25 cellular contexts compared by ENCODE assay signal in the genomic region with DNA sequence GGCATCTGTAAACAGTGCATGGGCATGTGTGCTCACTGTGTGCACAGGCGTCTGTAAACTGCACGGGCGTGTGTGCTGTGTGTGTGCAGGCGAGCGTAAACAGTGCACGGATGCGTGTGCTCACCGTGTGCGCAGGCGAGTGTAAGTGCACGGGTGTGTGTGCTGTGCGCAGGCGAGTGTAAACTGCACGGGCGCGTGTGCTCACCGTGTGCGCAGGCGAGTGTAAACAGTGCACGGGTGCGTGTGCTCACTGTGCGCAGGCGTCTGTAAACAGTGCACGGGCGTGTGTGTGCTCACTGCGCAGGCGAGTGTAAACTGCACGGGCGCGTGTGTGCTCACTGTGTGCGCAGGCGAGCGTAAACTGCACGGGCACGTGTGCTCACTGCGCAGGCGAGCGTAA. TPM values are rescaled to one million over a fixed set of nuclear protein-coding genes. Genes with fewer than 3 reads are reported as not detected.
"Had no signal": no experiment of that assay in that cellular context is flagged by ENCODE, and none has a peak within 500 bp of the region (broad histone marks: within the 10 kb centered on the region; RNA-seq: fewer than 3 reads in every experiment).

No MANE protein-coding gene starts in this region.

- H3K27ac Mint-ChIP-seq: activated B cell treated with CpG ODN at 0.5 μM for 24 hours; activated CD4-positive, alpha-beta T cell treated with anti-CD3 and anti-CD28 coated beads, Interleukin-2, amount 10 ng/mL, durations not matched to agents 24 days and 14 days; activated CD8-positive, alpha-beta memory T cell treated with anti-CD3 and anti-CD28 coated beads, Interleukin-2, amount 10 ng/mL, durations not matched to agents 7 days and 5 days; activated naive CD4-positive, alpha-beta T cell treated with anti-CD3 and anti-CD28 coated beads, Interleukin-2, amount 50 U/mL, for 24 hours; activated naive CD8-positive, alpha-beta T cell treated with anti-CD3 and anti-CD28 coated beads, Interleukin-2, amount 50 U/mL, for 24 hours; activated T-cell treated with anti-CD3 and anti-CD28 coated beads, Interleukin-2, amount 50 U/mL, for 24 hours; activated T-helper 1 cell treated with anti-CD3 and anti-CD28 coated beads, Interleukin-12 subunit alpha, Interleukin-12 subunit beta, Interleukin-2, Interleukin-4 antibody, amounts not matched to agents 30 ng/mL and 10 ng/mL and 1 ng/mL, durations not matched to agents 14 hours and 24 hours and 36 hours; T-helper 1 cell treated with Interleukin-12 subunit alpha and Interleukin-12 subunit beta and Interleukin-4 antibody, amounts not matched to agents 30 μg/mL and 1 μg/mL, for 36 hours had no signal

- H3K9me3 ChIP-seq: ascending aorta, body of pancreas, MG63, Peyer's patch had no signal

- H3K27ac ChIP-seq: ascending aorta, body of pancreas, Peyer's patch, RWPE1 had no signal

- H3K4me1 Mint-ChIP-seq: activated B cell treated with CpG ODN at 0.5 μM for 24 hours; activated CD4-positive, alpha-beta T cell treated with anti-CD3 and anti-CD28 coated beads, Interleukin-2, amount 10 ng/mL, durations not matched to agents 24 days and 14 days; activated CD8-positive, alpha-beta memory T cell treated with anti-CD3 and anti-CD28 coated beads, Interleukin-2, amount 10 ng/mL, durations not matched to agents 7 days and 5 days; activated naive CD4-positive, alpha-beta T cell treated with anti-CD3 and anti-CD28 coated beads, Interleukin-2, amount 50 U/mL, for 24 hours had no signal

- H3K27me3 Mint-ChIP-seq: activated B cell treated with CpG ODN at 0.5 μM for 24 hours; activated CD4-positive, alpha-beta T cell treated with anti-CD3 and anti-CD28 coated beads, Interleukin-2, amount 10 ng/mL, durations not matched to agents 24 days and 14 days; activated CD8-positive, alpha-beta memory T cell treated with anti-CD3 and anti-CD28 coated beads, Interleukin-2, amount 10 ng/mL, durations not matched to agents 7 days and 5 days; activated naive CD4-positive, alpha-beta T cell treated with anti-CD3 and anti-CD28 coated beads, Interleukin-2, amount 50 U/mL, for 24 hours; activated naive CD8-positive, alpha-beta T cell treated with anti-CD3 and anti-CD28 coated beads, Interleukin-2, amount 50 U/mL, for 24 hours; activated T-cell treated with anti-CD3 and anti-CD28 coated beads, Interleukin-2, amount 50 U/mL, for 24 hours had no signal

- H3K9me3 Mint-ChIP-seq: activated B cell treated with CpG ODN at 0.5 μM for 24 hours; activated CD4-positive, alpha-beta T cell treated with anti-CD3 and anti-CD28 coated beads, Interleukin-2, amount 10 ng/mL, durations not matched to agents 24 days and 14 days; activated naive CD4-positive, alpha-beta T cell treated with anti-CD3 and anti-CD28 coated beads, Interleukin-2, amount 50 U/mL, for 24 hours; activated naive CD8-positive, alpha-beta T cell treated with anti-CD3 and anti-CD28 coated beads, Interleukin-2, amount 50 U/mL, for 24 hours; activated T-cell treated with anti-CD3 and anti-CD28 coated beads, Interleukin-2, amount 50 U/mL, for 24 hours; activated T-helper 1 cell treated with anti-CD3 and anti-CD28 coated beads, Interleukin-12 subunit alpha, Interleukin-12 subunit beta, Interleukin-2, Interleukin-4 antibody, amounts not matched to agents 30 ng/mL and 10 ng/mL and 1 ng/mL, durations not matched to agents 14 hours and 24 hours and 36 hours; T-helper 1 cell treated with Interleukin-12 subunit alpha and Interleukin-12 subunit beta and Interleukin-4 antibody, amounts not matched to agents 30 μg/mL and 1 μg/mL, for 36 hours had no signal

- ATAC-seq: activated CD8-positive, alpha-beta memory T cell treated with anti-CD3 and anti-CD28 coated beads, Interleukin-2, amount 10 ng/mL, durations not matched to agents 7 days and 5 days; activated naive CD8-positive, alpha-beta T cell treated with anti-CD3 and anti-CD28 coated beads, Interleukin-2, amount 50 U/mL, for 24 hours; body of pancreas had no signal

- DNase-seq: activated B cell treated with CpG ODN at 0.5 μM for 24 hours; activated CD4-positive, alpha-beta T cell treated with anti-CD3 and anti-CD28 coated beads for 1 hour; activated CD4-positive, alpha-beta T cell treated with anti-CD3 and anti-CD28 coated beads, Interleukin-2, amount 10 ng/mL, durations not matched to agents 24 days and 14 days; activated CD4-positive, alpha-beta T cell treated with anti-CD3 and anti-CD28 coated beads, Interleukin-2, amount 50 U/mL, for 48 hours; activated CD8-positive, alpha-beta memory T cell treated with anti-CD3 and anti-CD28 coated beads, Interleukin-2, amount 10 ng/mL, durations not matched to agents 7 days and 5 days; activated effector memory CD4-positive, alpha-beta T cell treated with Interleukin-2 at 50 U/mL for 16 hours; activated naive CD4-positive, alpha-beta T cell; activated naive CD8-positive, alpha-beta T cell treated with anti-CD3 and anti-CD28 coated beads, Interleukin-2, amount 50 U/mL, for 24 hours; activated T-cell treated with anti-CD3 and anti-CD28 coated beads, Interleukin-2, amount 50 U/mL, for 24 hours; amniotic stem cell; body of pancreas; MG63; NCI-H1105; NCI-H1436; NCI-H1694 treated with DMSO at 0.1 percent for 48 hours; NCI-H2081; NCI-H510A treated with DMSO at 0.1 percent for 48 hours; Peyer's patch; SHP77 treated with DMSO at 0.1 percent for 48 hours had no signal

- H3K4me1 ChIP-seq: ascending aorta, body of pancreas, Peyer's patch had no signal

- H3K27me3 ChIP-seq: ascending aorta, body of pancreas, MG63, Peyer's patch had no signal

- H3K4me3 Mint-ChIP-seq: activated B cell treated with CpG ODN at 0.5 μM for 24 hours; activated CD4-positive, alpha-beta T cell treated with anti-CD3 and anti-CD28 coated beads, Interleukin-2, amount 10 ng/mL, durations not matched to agents 24 days and 14 days; activated CD8-positive, alpha-beta memory T cell treated with anti-CD3 and anti-CD28 coated beads, Interleukin-2, amount 10 ng/mL, durations not matched to agents 7 days and 5 days; activated naive CD4-positive, alpha-beta T cell treated with anti-CD3 and anti-CD28 coated beads, Interleukin-2, amount 50 U/mL, for 24 hours; activated naive CD8-positive, alpha-beta T cell treated with anti-CD3 and anti-CD28 coated beads, Interleukin-2, amount 50 U/mL, for 24 hours; activated T-cell treated with anti-CD3 and anti-CD28 coated beads, Interleukin-2, amount 50 U/mL, for 24 hours; activated T-helper 1 cell treated with anti-CD3 and anti-CD28 coated beads, Interleukin-12 subunit alpha, Interleukin-12 subunit beta, Interleukin-2, Interleukin-4 antibody, amounts not matched to agents 30 ng/mL and 10 ng/mL and 1 ng/mL, durations not matched to agents 14 hours and 24 hours and 36 hours; T-helper 1 cell treated with Interleukin-12 subunit alpha and Interleukin-12 subunit beta and Interleukin-4 antibody, amounts not matched to agents 30 μg/mL and 1 μg/mL, for 36 hours had no signal

- H3K4me3 ChIP-seq: ascending aorta, body of pancreas, MG63, Peyer's patch had no signal

- H3K36me3 ChIP-seq: MG63 had no signal

- H3K36me3 Mint-ChIP-seq: activated CD8-positive, alpha-beta memory T cell treated with anti-CD3 and anti-CD28 coated beads, Interleukin-2, amount 10 ng/mL, durations not matched to agents 7 days and 5 days had no signal

RNA-seq across cellular contexts. Expression of a gene that starts 42.8 kb away (rescaled TPM):
- total RNA-seq: SK-MEL-5 had no signal

RNA-seq across cellular contexts. Expression of a gene that starts 52.7 kb away (rescaled TPM):
- total RNA-seq: ascending aorta had no signal
